ENCODE assay signal across 25 cellular contexts in genomic region chrY:17231994-17232393, GRCh38.
DNase-seq lines count a peak whose midpoint lies in the region; ATAC-seq, FAIRE-seq and TF ChIP-seq lines count a peak whose summit lies in the region.
"Had no signal": no experiment of that assay in that cellular context is flagged by ENCODE, and none has a peak within 500 bp of the region (broad histone marks: within the 10 kb centered on the region; RNA-seq: fewer than 3 reads in every experiment).

No MANE protein-coding gene starts in this region.

- in situ Hi-C loops in HepG2 (cut with HindIII; ENCODE audit: extremely low pct_ligation_motif_present, low pct_unique_long_range_greater_than_20kb) = no loop called here

- WGBS in HepG2 (ENCODE audit: low lambda C conversion rate) = 3% methylated on average over 3 of the region's 3 CpGs
- no CpG with 5 or more reads among the region's 3 CpGs for WGBS in right lobe of liver (ENCODE audit: insufficient coverage, low coverage, low lambda C conversion rate, missing lambda C conversion rate)

- no peak for FAIRE-seq in HepG2 (lab: Jason Lieb, UNC)
- FAIRE-seq in bronchial epithelial cell (lab: Jason Lieb, UNC) = no peak
- FAIRE-seq in HTR-8/SVneo (lab: Jason Lieb, UNC) = no peak
- FAIRE-seq: GM18507 had no signal

- H3K4me1 ChIP-seq in HepG2 (ENCODE audit: insufficient read depth, low read length) (no peaks in the 10 kb centered on the region), right lobe of liver (no peaks in the 10 kb centered on the region)
- H3K4me1 ChIP-seq: HAP-1 had no signal

- H4K20me1 ChIP-seq in HepG2 (ENCODE audit: insufficient read depth, low read length) = no peaks in the 10 kb centered on the region

- H3K27me3 Mint-ChIP-seq in glutamatergic neuron (ENCODE audit: unreplicated experiment) = peaks cover 2% of the 10 kb centered on the region
- H3K27me3 Mint-ChIP-seq: CD4-positive, CD25-positive, alpha-beta regulatory T cell had no signal

- TF ChIP-seq RAD21 in HepG2 (CRISPR knock-in tag; IDR thresholded peaks at IDR 0.05) = no peak

- H3K9ac ChIP-seq in HepG2 (ENCODE audit: insufficient read depth, low read depth, low read length) = no peak overlapping the region

- peaks cover 2% of the 10 kb centered on the region for H3K9me3 Mint-ChIP-seq in glutamatergic neuron (ENCODE audit: unreplicated experiment)

- ATAC-seq in HepG2 (no peak), right lobe of liver (no peak), HG03521 (IDR thresholded peaks at IDR 0.05; ENCODE audit: unreplicated experiment) (no peak)

- no peaks in the 10 kb centered on the region for H3K36me3 ChIP-seq in HepG2 (replicated peaks in 1 of 2; ENCODE audit: control insufficient read depth in 1 of 2, insufficient read depth in 2 of 2, low read length in 2 of 2)
- no peaks in the 10 kb centered on the region for H3K36me3 ChIP-seq in right lobe of liver
- H3K36me3 ChIP-seq in bronchial epithelial cell (ENCODE audit: control insufficient read depth, insufficient read depth, low read length) = no peaks in the 10 kb centered on the region
- no peaks in the 10 kb centered on the region for H3K36me3 ChIP-seq in H7 (replicated peaks; ENCODE audit: control insufficient read depth, insufficient read depth, low read length)
- H3K36me3 ChIP-seq: HAP-1 had no signal

- no peak for DNase-seq in HepG2 (ENCODE audit: low spot score)
- no peak for DNase-seq in right lobe of liver
- DNase-seq in bronchial epithelial cell (ENCODE audit: low read depth) = peak; percentile 47
- no peak for DNase-seq in glutamatergic neuron
- DNase-seq in NCI-H1105 treated with DMSO at 0.1 percent for 48 hours (lab: John Stamatoyannopoulos, UW) = no peak
- DNase-seq in HTR-8/SVneo (ENCODE audit: insufficient read length, low spot score) = no peak
- no peak for DNase-seq in H7
- DNase-seq: CD4-positive, CD25-positive, alpha-beta regulatory T cell; HFFc6; KBM-7; MV-4-11; NCI-H1105; NCI-H146; NCI-H1930; NCI-H2107; NCI-H446; NCI-H524 treated with DMSO at 0.1 percent for 48 hours; NCI-H82; PC-9; RPMI8226; SHP77 had no signal

- intact Hi-C loops in HepG2 (cut with micrococcal nuclease; ENCODE audit: unreplicated experiment) (no loop called here), right lobe of liver (cut with DNase I) (no loop called here)

- no peaks in the 10 kb centered on the region for H3K27me3 ChIP-seq in HepG2 (ENCODE audit: control insufficient read depth in 1 of 2, insufficient read depth in 2 of 2, low read length in 2 of 2)
- no peaks in the 10 kb centered on the region for H3K27me3 ChIP-seq in right lobe of liver
- H3K27me3 ChIP-seq in bronchial epithelial cell (ENCODE audit: control insufficient read depth, insufficient read depth, low read length) = no peaks in the 10 kb centered on the region
- H3K27me3 ChIP-seq in H7 (ENCODE audit: control insufficient read depth, insufficient read depth, low read length) = no peaks in the 10 kb centered on the region

- TF ChIP-seq CTCF in HepG2 (CRISPR knock-in tag; IDR thresholded peaks at IDR 0.05) (no peak), right lobe of liver (IDR thresholded peaks at IDR 0.05) (no peak), bronchial epithelial cell (IDR thresholded peaks at IDR 0.05; ENCODE audit: insufficient read depth, low read length, severe bottlenecking) (no peak), glutamatergic neuron (IDR thresholded peaks at IDR 0.05; ENCODE audit: partially characterized antibody, unreplicated experiment) (no peak)

- peak overlapping the region; percentile 55 for H3K27ac Mint-ChIP-seq in glutamatergic neuron (ENCODE audit: unreplicated experiment)
- H3K27ac Mint-ChIP-seq: CD4-positive, CD25-positive, alpha-beta regulatory T cell; HFFc6 had no signal

- TF ChIP-seq POLR2A in HepG2 (IDR thresholded peaks at IDR 0.05; ENCODE audit: insufficient read depth in 1 of 2, low read depth in 2 of 2, low read length in 2 of 2) = no peak
- no peak for TF ChIP-seq POLR2A in right lobe of liver (IDR thresholded peaks at IDR 0.05)

- H3K79me2 ChIP-seq in HepG2 (ENCODE audit: insufficient read depth, low read length) = no peaks in the 10 kb centered on the region

- H3K4me3 Mint-ChIP-seq in glutamatergic neuron (ENCODE audit: unreplicated experiment) = no peak overlapping the region
- H3K4me3 Mint-ChIP-seq: CD4-positive, CD25-positive, alpha-beta regulatory T cell; HFFc6 had no signal

- BruUV-seq in HepG2 (replicated peaks; lab: Mats Ljungman, UMichigan) = no TSS peak

- POLR2A ChIA-PET in HepG2 (lab: Yijun Ruan, JAX) = no interaction called here

- CTCF ChIA-PET in HepG2 (lab: Yijun Ruan, JAX; ENCODE audit: low intra/inter-chr PET ratio, low total read pairs) = no interaction called here

- H2AFZ ChIP-seq in HepG2 (ENCODE audit: low read length) = no peak overlapping the region
- H2AFZ ChIP-seq: PC-9 had no signal

- TF ChIP-seq EP300 in HepG2 (IDR thresholded peaks at IDR 0.05; ENCODE audit: low read depth in 2 of 2, low read length in 2 of 2) (no peak), HepG2 (CRISPR knock-in tag; IDR thresholded peaks at IDR 0.05; ENCODE audit: borderline replicate concordance) (no peak)

- H3K36me3 Mint-ChIP-seq in glutamatergic neuron (ENCODE audit: unreplicated experiment) = no peaks in the 10 kb centered on the region
- H3K36me3 Mint-ChIP-seq: CD4-positive, CD25-positive, alpha-beta regulatory T cell had no signal

- H3K9me3 ChIP-seq in HepG2 (ENCODE audit: low read length) = peaks cover 62% of the 10 kb centered on the region
- H3K9me3 ChIP-seq in right lobe of liver = no peaks in the 10 kb centered on the region
- H3K9me3 ChIP-seq: HAP-1 had no signal

- H3K4me2 ChIP-seq in HepG2 (ENCODE audit: low read depth, low read length) = no peak overlapping the region
- H3K4me2 ChIP-seq: PC-9 had no signal

- H3K4me3 ChIP-seq in HepG2 (replicated peaks in 1 of 3; ENCODE audit: insufficient read depth in 1 of 3, low read depth in 2 of 3, low read length in 3 of 3) (no peak overlapping the region), right lobe of liver (no peak overlapping the region), bronchial epithelial cell (ENCODE audit: low read depth, low read length) (no peak overlapping the region), H7 (ENCODE audit: insufficient read depth, low read depth, low read length) (no peak overlapping the region)
- H3K4me3 ChIP-seq: HAP-1, PC-9 had no signal

- peaks cover 12% of the 10 kb centered on the region for H3K4me1 Mint-ChIP-seq in glutamatergic neuron (ENCODE audit: low read depth, unreplicated experiment)
- H3K4me1 Mint-ChIP-seq: CD4-positive, CD25-positive, alpha-beta regulatory T cell had no signal

- no peak overlapping the region for H3K27ac ChIP-seq in HepG2 (ENCODE audit: extremely low read length, insufficient read depth, low read length)
- H3K27ac ChIP-seq in right lobe of liver = no peak overlapping the region
- H3K27ac ChIP-seq: 22Rv1, PC-9 had no signal

TF ChIP-seq in HepG2, 621 proteins besides CTCF, POLR2A, EP300 and RAD21 (continues in another document):
- TF ChIP-seq MAFF (IDR thresholded peaks at IDR 0.05; ENCODE audit: low read depth, low read length) (peak; percentile 50), MBNL3 (CRISPR knock-in tag; conservative IDR thresholded peaks at IDR 0.05) (no peak), ZNF567 (CRISPR knock-in tag; IDR thresholded peaks at IDR 0.05; ENCODE audit: borderline replicate concordance) (no peak), GPBP1L1 (CRISPR knock-in tag; IDR thresholded peaks at IDR 0.05) (no peak), ZNF383 (CRISPR knock-in tag; IDR thresholded peaks at IDR 0.05; ENCODE audit: borderline replicate concordance) (no peak), YEATS4 (CRISPR knock-in tag; IDR thresholded peaks at IDR 0.05; ENCODE audit: borderline replicate concordance) (no peak), NFE2 (CRISPR knock-in tag; IDR thresholded peaks at IDR 0.05) (no peak), SUZ12 (IDR thresholded peaks at IDR 0.05; ENCODE audit: low read depth, low read length) (no peak), DMTF1 (CRISPR knock-in tag; IDR thresholded peaks at IDR 0.05) (no peak), ZNF557 (CRISPR knock-in tag; IDR thresholded peaks at IDR 0.05) (no peak), ZNF512 (CRISPR knock-in tag; IDR thresholded peaks at IDR 0.05) (no peak)
